Comparison of ENCODE assay signal across 21 cellular contexts in the genomic region with DNA sequence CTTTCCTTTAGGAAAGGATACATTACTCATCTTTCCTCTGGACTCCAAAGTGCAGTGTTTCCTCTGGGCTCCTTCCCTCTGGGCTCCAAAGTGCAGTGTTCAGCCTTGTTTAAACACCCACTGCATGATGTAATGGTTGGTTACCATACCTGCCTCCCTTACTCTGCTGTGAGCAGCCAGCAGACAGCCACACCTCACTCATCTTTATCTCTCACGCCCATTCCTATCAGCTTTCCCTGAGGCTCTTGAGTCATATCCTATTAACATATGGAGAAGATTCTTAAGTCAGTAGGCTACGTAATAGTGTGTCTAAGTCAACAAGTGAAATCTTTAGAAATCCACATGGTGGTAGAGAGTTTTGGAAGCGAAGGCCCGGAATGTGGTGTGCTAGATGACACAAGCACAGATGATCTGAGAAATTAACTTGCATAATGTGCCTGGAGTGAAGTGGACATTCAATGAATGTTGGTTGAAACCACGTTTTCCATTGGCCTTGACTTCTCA.
A peak's percentile ranks its signal among the peaks of the same experiment; 100 is the strongest.
DNase-seq lines count a peak whose midpoint lies in the region; ATAC-seq and TF ChIP-seq lines count a peak whose summit lies in the region.
"Had no signal": no experiment of that assay in that cellular context is flagged by ENCODE, and none has a peak within 500 bp of the region (broad histone marks: within the 10 kb centered on the region; RNA-seq: fewer than 3 reads in every experiment).

No MANE protein-coding gene starts in this region.

- no peak overlapping the region for H3K4me3 ChIP-seq in mammary epithelial cell (replicated peaks in 1 of 3; ENCODE audit: insufficient read depth in 1 of 3, low read depth in 2 of 3, low read length in 3 of 3)
- H3K4me3 ChIP-seq: BLaER1, GM23248, pancreas had no signal

- no peak overlapping the region for H3K4me3 Mint-ChIP-seq in progenitor cell of endocrine pancreas (ENCODE audit: low read depth)
- H3K4me3 Mint-ChIP-seq: activated CD4-positive, alpha-beta T cell treated with anti-CD3 and anti-CD28 coated beads, Interleukin-2, amount 10 ng/mL, durations not matched to agents 24 days and 14 days; mesothelial cell of epicardium; nephron; stimulated activated memory B cell treated with anti-CD40 and anti-IgM and Interleukin-4, amounts not matched to agents 10 μg/mL and 1 μg/mL and 100 μg/mL, for 72 hours had no signal

- H4K20me1 ChIP-seq in mammary epithelial cell (ENCODE audit: insufficient read depth, low read length), result no peaks in the 10 kb centered on the region
- H4K20me1 ChIP-seq: BLaER1 had no signal

- H3K27me3 ChIP-seq in mammary epithelial cell (ENCODE audit: insufficient read depth, low read length), result no peaks in the 10 kb centered on the region
- H3K27me3 ChIP-seq: BLaER1, pancreas had no signal

- H3K79me2 ChIP-seq in mammary epithelial cell (ENCODE audit: insufficient read depth, low read length), result no peaks in the 10 kb centered on the region

- no peaks in the 10 kb centered on the region for H3K9me3 ChIP-seq in mammary epithelial cell (replicated peaks; ENCODE audit: insufficient read depth, low read length)
- H3K9me3 ChIP-seq: BLaER1, pancreas had no signal

- CTCF ChIA-PET in mammary epithelial cell (lab: Charles Lee; ENCODE audit: low non-redundant PET), result interaction anchor here (0.6 kb wide), 1 partner anchor 806 kb away, joined by 4 read pairs; no protein-coding TSS in a partner anchor

- H3K4me1 ChIP-seq in mammary epithelial cell (ENCODE audit: insufficient read depth, low read length), result peaks cover 16% of the 10 kb centered on the region
- H3K4me1 ChIP-seq: BLaER1, pancreas had no signal

- 56% methylated on average over 5 of the region's 5 CpGs for WGBS in mammary epithelial cell (ENCODE audit: low coverage, missing lambda C conversion rate)

- dilution Hi-C loops in mammary epithelial cell (cut with HindIII; ENCODE audit: low sequenced_read_pairs), result loop anchor here (5.0 kb wide), 1 partner anchor 50 kb away; no protein-coding TSS in a partner anchor

- in situ Hi-C loops in Caki2 (cut with HindIII; ENCODE audit: low pct_unique_long_range_greater_than_20kb, low sequenced_read_pairs) (no loop called here), mammary epithelial cell (cut with MboI; ENCODE audit: low sequenced_read_pairs in 2 of 2) (no loop called here)

- H3K27ac ChIP-seq in mammary epithelial cell (ENCODE audit: insufficient read depth, low read depth, low read length), result peak overlapping the region; percentile 3
- H3K27ac ChIP-seq: BLaER1, GM23248, pancreas had no signal

- intact Hi-C loops in mammary epithelial cell (cut with micrococcal nuclease), result loop anchor here (1.0 kb wide), 3 partner anchors 15 to 97 kb away; a partner anchor contains a TSS

- H3K9ac ChIP-seq in mammary epithelial cell (ENCODE audit: insufficient read depth, low read length), result no peak overlapping the region
- H3K9ac ChIP-seq: BLaER1, GM23248 had no signal

- H3K4me2 ChIP-seq in mammary epithelial cell (ENCODE audit: insufficient read depth, low read depth, low read length), result no peak overlapping the region
- H3K4me2 ChIP-seq: BLaER1 had no signal

- peak; percentile 28 for DNase-seq in Caki2 (ENCODE audit: low read depth)
- peak; percentile 11 for DNase-seq in M059J (ENCODE audit: low read depth)
- peak; percentile 89 for DNase-seq in mammary epithelial cell
- no peak for DNase-seq in left lobe of liver (ENCODE audit: low spot score)
- no peak for DNase-seq in NCI-H2171 (lab: John Stamatoyannopoulos, UW)
- DNase-seq in progenitor cell of endocrine pancreas (ENCODE audit: low spot score, unreplicated experiment), result no peak
- DNase-seq in SIG-M5 (lab: John Stamatoyannopoulos, UW), result no peak
- DNase-seq: activated CD4-positive, alpha-beta T cell treated with anti-CD3 and anti-CD28 coated beads, Interleukin-2, amount 10 ng/mL, durations not matched to agents 24 days and 14 days; activated CD8-positive, alpha-beta memory T cell treated with anti-CD3 and anti-CD28 coated beads, Interleukin-2, amount 50 U/mL, for 4 hours; dermis blood vessel endothelial cell; GDM1; GM23248; NCI-H1105 treated with DMSO at 0.1 percent for 48 hours; NCI-H524 treated with DMSO at 0.1 percent for 48 hours; pancreas; Right ventricle myocardium superior had no signal

- no TSS peak for BruUV-seq in mammary epithelial cell (replicated peaks; lab: Mats Ljungman, UMichigan)

- H3K27me3 Mint-ChIP-seq in progenitor cell of endocrine pancreas, result peaks cover 18% of the 10 kb centered on the region

- no peaks in the 10 kb centered on the region for H3K36me3 ChIP-seq in mammary epithelial cell (ENCODE audit: insufficient read depth, low read length)
- H3K36me3 ChIP-seq: BLaER1, pancreas had no signal

- H3K36me3 Mint-ChIP-seq in progenitor cell of endocrine pancreas (ENCODE audit: insufficient read depth), result no peaks in the 10 kb centered on the region
- H3K36me3 Mint-ChIP-seq: mesothelial cell of epicardium; stimulated activated memory B cell treated with anti-CD40 and anti-IgM and Interleukin-4, amounts not matched to agents 10 μg/mL and 1 μg/mL and 100 μg/mL, for 72 hours had no signal

- H3K27ac Mint-ChIP-seq in progenitor cell of endocrine pancreas, result no peak overlapping the region
- H3K27ac Mint-ChIP-seq: activated CD4-positive, alpha-beta T cell treated with anti-CD3 and anti-CD28 coated beads, Interleukin-2, amount 10 ng/mL, durations not matched to agents 24 days and 14 days; mesothelial cell of epicardium; nephron; stimulated activated memory B cell treated with anti-CD40 and anti-IgM and Interleukin-4, amounts not matched to agents 10 μg/mL and 1 μg/mL and 100 μg/mL, for 72 hours had no signal

- ATAC-seq in left lobe of liver, result peak; percentile 84
- ATAC-seq in GM21423 (IDR thresholded peaks at IDR 0.05; ENCODE audit: unreplicated experiment), result no peak
- ATAC-seq: stimulated activated memory B cell treated with anti-CD40 and anti-IgM and Interleukin-4, amounts not matched to agents 10 μg/mL and 1 μg/mL and 100 μg/mL, for 72 hours had no signal

- TF ChIP-seq CTCF in mammary epithelial cell (conservative IDR thresholded peaks at IDR 0.05 in 1 of 2, IDR thresholded peaks at IDR 0.05 in 1 of 2; ENCODE audit: extremely low read depth in 1 of 2, insufficient read depth in 1 of 2, low read depth in 1 of 2, low read length in 2 of 2), result no peak
- TF ChIP-seq CTCF in progenitor cell of endocrine pancreas (IDR thresholded peaks at IDR 0.05; ENCODE audit: unreplicated experiment), result no peak

- no peaks in the 10 kb centered on the region for H3K9me3 Mint-ChIP-seq in progenitor cell of endocrine pancreas (ENCODE audit: low read depth)
- H3K9me3 Mint-ChIP-seq: activated CD4-positive, alpha-beta T cell treated with anti-CD3 and anti-CD28 coated beads, Interleukin-2, amount 10 ng/mL, durations not matched to agents 24 days and 14 days; mesothelial cell of epicardium; nephron; stimulated activated memory B cell treated with anti-CD40 and anti-IgM and Interleukin-4, amounts not matched to agents 10 μg/mL and 1 μg/mL and 100 μg/mL, for 72 hours had no signal

- H3K4me1 Mint-ChIP-seq in progenitor cell of endocrine pancreas (ENCODE audit: low read depth), result peaks cover 3% of the 10 kb centered on the region
- H3K4me1 Mint-ChIP-seq: activated CD4-positive, alpha-beta T cell treated with anti-CD3 and anti-CD28 coated beads, Interleukin-2, amount 10 ng/mL, durations not matched to agents 24 days and 14 days; mesothelial cell of epicardium; nephron had no signal

- no peak overlapping the region for H2AFZ ChIP-seq in mammary epithelial cell (ENCODE audit: low read depth, low read length)
- H2AFZ ChIP-seq: GM23248 had no signal

Comparison
In these comparisons a context has a peak if more than half of its experiments do, and no peak if none do; other contexts are left out.
1. DNase-seq: peak in Caki2 (single experiment), M059J (single experiment) and mammary epithelial cell (single experiment); none in left lobe of liver (single experiment), NCI-H2171 (single experiment), progenitor cell of endocrine pancreas (single experiment) and SIG-M5 (single experiment).